ENCODE assay signal across 21 cellular contexts in genomic region chr10:90855126-90855525, GRCh38. TPM values are rescaled to one million over a fixed set of nuclear protein-coding genes. Genes with fewer than 3 reads are reported as not detected.
"Had no signal": no experiment of that assay in that cellular context is flagged by ENCODE, and none has a peak within 500 bp of the region (broad histone marks: within the 10 kb centered on the region; RNA-seq: fewer than 3 reads in every experiment).

No MANE protein-coding gene starts in this region.

- H3K9me3 ChIP-seq: body of pancreas, colonic mucosa had no signal

- H3K27ac ChIP-seq: adrenal gland, body of pancreas, colonic mucosa, esophagus muscularis mucosa, left ventricle myocardium inferior, tibial artery had no signal

- H3K36me3 ChIP-seq: adrenal gland, colonic mucosa, esophagus muscularis mucosa, left ventricle myocardium inferior, tibial artery had no signal

- ATAC-seq: activated CD4-positive, CD25-positive, alpha-beta regulatory T cell treated with anti-CD3 and anti-CD28 coated beads, Interleukin-2, amount 50 U/mL, for 24 hours; body of pancreas; foreskin keratinocyte; natural killer cell treated with Interleukin-12 subunit alpha and Interleukin-12 subunit beta and Interleukin-15 and Interleukin-18, amount 100 ng/mL, for 72 hours; stimulated activated naive B cell treated with anti-CD40 and anti-IgM and Interleukin-4, amounts not matched to agents 10 μg/mL and 1 μg/mL and 100 μg/mL, for 72 hours had no signal

- H3K4me3 ChIP-seq: adrenal gland, body of pancreas, colonic mucosa, esophagus muscularis mucosa, left ventricle myocardium inferior, tibial artery had no signal

- DNase-seq: activated CD4-positive, alpha-beta T cell treated with anti-CD3 and anti-CD28 coated beads, Interleukin-2, amount 50 U/mL, for 48 hours; activated T-cell treated with anti-CD3 and anti-CD28 coated beads, Interleukin-2, amount 50 U/mL, for 24 hours; adrenal gland; body of pancreas; central memory CD4-positive, alpha-beta T cell; colonic mucosa; foreskin keratinocyte; left ventricle myocardium inferior; posterior cingulate gyrus; retina; stimulated activated CD4-positive, alpha-beta T cell treated with anti-CD3 and anti-CD28 coated beads, Interleukin-15, amount 100 ng/mL, for 24 hours; stimulated activated CD4-positive, alpha-beta T cell treated with anti-CD3 and anti-CD28 coated beads, Interleukin-4, amount 100 ng/mL, for 1 hour; stimulated activated naive B cell treated with anti-CD40 and anti-IgM and Interleukin-4, amounts not matched to agents 10 μg/mL and 1 μg/mL and 100 μg/mL, for 72 hours; tibial artery had no signal

- H3K27ac Mint-ChIP-seq: activated naive CD4-positive, alpha-beta T cell treated with anti-CD3 and anti-CD28 coated beads, Interleukin-2, amount 50 U/mL, for 24 hours; activated T-cell treated with anti-CD3 and anti-CD28 coated beads, Interleukin-2, amount 50 U/mL, for 24 hours; memory B cell; natural killer cell treated with Interleukin-12 subunit alpha and Interleukin-12 subunit beta and Interleukin-15 and Interleukin-18, amount 100 ng/mL, for 72 hours; stimulated activated naive B cell treated with anti-CD40 and anti-IgM and Interleukin-4, amounts not matched to agents 10 μg/mL and 1 μg/mL and 100 μg/mL, for 72 hours had no signal

- FAIRE-seq: islet of Langerhans, urothelium cell line had no signal

- H3K4me3 Mint-ChIP-seq: activated naive CD4-positive, alpha-beta T cell treated with anti-CD3 and anti-CD28 coated beads, Interleukin-2, amount 50 U/mL, for 24 hours; activated T-cell treated with anti-CD3 and anti-CD28 coated beads, Interleukin-2, amount 50 U/mL, for 24 hours; memory B cell; natural killer cell treated with Interleukin-12 subunit alpha and Interleukin-12 subunit beta and Interleukin-15 and Interleukin-18, amount 100 ng/mL, for 72 hours; stimulated activated naive B cell treated with anti-CD40 and anti-IgM and Interleukin-4, amounts not matched to agents 10 μg/mL and 1 μg/mL and 100 μg/mL, for 72 hours had no signal

- H3K27me3 ChIP-seq: foreskin keratinocyte had no signal

RNA-seq across cellular contexts. Expression of gene HTR7, which starts 2.7 kb away (rescaled TPM):
- total RNA-seq: body of pancreas had no signal
